In genomic region chr12:95336387-95337067, GRCh38 we compare ENCODE assay signal across 8 cellular contexts.
A peak's percentile ranks its signal among the peaks of the same experiment; 100 is the strongest.
DNase-seq lines count a peak whose midpoint lies in the region; ATAC-seq and TF ChIP-seq lines count a peak whose summit lies in the region.

No MANE protein-coding gene starts in this region.

- peak; percentile 86 for DNase-seq in NCI-H510A treated with DMSO at 0.1 percent for 48 hours (lab: John Stamatoyannopoulos, UW)
- DNase-seq in caudate nucleus (lab: John Stamatoyannopoulos, UW): peak in 51 of 61 donors; percentile 1 to 93 (median 27)
- DNase-seq in iris pigment epithelial cell (ENCODE audit: low read depth): peak; percentile 88
- DNase-seq in spleen: no peak
- DNase-seq in stimulated activated CD4-positive, alpha-beta T cell treated with anti-CD3 and anti-CD28 coated beads, Interleukin-15, amount 100 ng/mL, for 24 hours: no peak

- H3K36me3 ChIP-seq in spleen: no peaks in the 10 kb centered on the region

- no peak for ATAC-seq in HG03342 (IDR thresholded peaks at IDR 0.05; ENCODE audit: unreplicated experiment)
- no peak for ATAC-seq in GM19452 (IDR thresholded peaks at IDR 0.05; ENCODE audit: unreplicated experiment)

- H3K9me3 ChIP-seq in spleen: no peaks in the 10 kb centered on the region

- H3K4me3 ChIP-seq in spleen: no peak overlapping the region

- H3K27ac ChIP-seq in caudate nucleus (ENCODE audit: low read depth, low read length) (no peak overlapping the region), spleen (peak overlapping the region in 1 of 8 donors; percentile 15)

- no peaks in the 10 kb centered on the region for H3K27me3 ChIP-seq in spleen (replicated peaks in 1 of 7)

- no peak for TF ChIP-seq POLR2A in spleen (IDR thresholded peaks at IDR 0.05)

- peaks cover 0 to 6% (median 0%) of the 10 kb centered on the region in 6 donors for H3K4me1 ChIP-seq in spleen

- WGBS in spleen, 5 donors: 45 to 62% (median 57%) methylated on average over 10 of the region's 10 CpGs

- peak; percentile 77 for TF ChIP-seq CTCF in GM12872 (IDR thresholded peaks at IDR 0.05; ENCODE audit: insufficient read depth, low read depth, low read length)
- TF ChIP-seq CTCF in spleen (IDR thresholded peaks at IDR 0.05 in 8 of 11, conservative IDR thresholded peaks at IDR 0.05 in 3 of 11): peak; percentile 10 to 86 (median 63)

- intact Hi-C loops in spleen (cut with DNase I; ENCODE audit: low total_unique reads): no loop called here

Comparison
In these comparisons a context has a peak if more than half of its experiments do, and no peak if none do; other contexts are left out.
1. DNase-seq: peak in NCI-H510A treated with DMSO at 0.1 percent for 48 hours (single experiment), caudate nucleus (51 of 61) and iris pigment epithelial cell (single experiment); none in spleen (single experiment) and stimulated activated CD4-positive, alpha-beta T cell treated with anti-CD3 and anti-CD28 coated beads, Interleukin-15, amount 100 ng/mL, for 24 hours (single experiment).